ENCODE assay signal across 1 cellular context in the genomic region with DNA sequence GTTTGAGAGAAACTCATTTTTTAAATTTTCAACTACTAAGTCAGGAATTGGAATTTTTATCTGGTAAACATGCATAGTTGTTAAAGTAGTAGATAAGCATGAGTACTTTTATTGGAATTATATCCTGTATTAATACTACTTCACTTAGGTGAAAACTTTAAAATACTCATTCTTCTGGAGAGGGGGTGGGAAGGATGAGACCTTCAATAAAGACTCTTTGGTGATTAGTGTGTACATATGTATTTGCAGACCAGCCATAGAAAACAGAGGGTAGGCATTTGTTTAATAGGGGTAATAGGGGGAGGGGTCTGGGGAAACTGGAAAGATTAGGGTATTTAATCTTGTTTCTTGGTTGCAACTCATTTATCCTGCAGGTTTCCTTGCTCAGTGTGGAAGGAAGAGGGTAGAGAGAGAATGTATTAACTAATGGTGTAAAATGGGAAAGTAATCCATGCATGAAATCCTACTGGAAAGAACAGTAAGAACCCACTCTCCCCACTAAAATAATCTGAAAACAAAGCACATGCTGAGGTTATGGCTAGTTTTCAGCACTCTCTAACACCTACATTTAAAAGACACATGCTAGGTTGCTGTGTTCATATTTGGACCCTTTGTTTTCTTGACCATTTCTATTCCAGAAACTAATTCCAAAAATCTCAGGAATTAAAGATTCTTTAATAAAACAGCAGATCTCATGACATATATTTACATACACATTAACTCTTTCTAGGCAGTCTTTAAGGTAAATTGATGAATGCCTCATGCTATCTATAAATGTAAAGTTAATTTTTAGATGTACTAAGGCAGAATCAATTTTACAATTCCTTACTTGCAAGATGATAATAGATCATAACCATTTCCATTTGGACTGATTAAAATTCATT.
TF ChIP-seq lines count a peak whose summit lies in the region.

No MANE protein-coding gene starts in this region.

TF ChIP-seq in A549, 52 proteins besides CTCF, POLR2A, EP300 and RAD21 (continued from another document):
- TF ChIP-seq, protein P1, sequence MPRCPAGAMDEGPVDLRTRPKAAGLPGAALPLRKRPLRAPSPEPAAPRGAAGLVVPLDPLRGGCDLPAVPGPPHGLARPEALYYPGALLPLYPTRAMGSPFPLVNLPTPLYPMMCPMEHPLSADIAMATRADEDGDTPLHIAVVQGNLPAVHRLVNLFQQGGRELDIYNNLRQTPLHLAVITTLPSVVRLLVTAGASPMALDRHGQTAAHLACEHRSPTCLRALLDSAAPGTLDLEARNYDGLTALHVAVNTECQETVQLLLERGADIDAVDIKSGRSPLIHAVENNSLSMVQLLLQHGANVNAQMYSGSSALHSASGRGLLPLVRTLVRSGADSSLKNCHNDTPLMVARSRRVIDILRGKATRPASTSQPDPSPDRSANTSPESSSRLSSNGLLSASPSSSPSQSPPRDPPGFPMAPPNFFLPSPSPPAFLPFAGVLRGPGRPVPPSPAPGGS (IDR thresholded peaks at IDR 0.05) = no peak
- TF ChIP-seq ESRRA (IDR thresholded peaks at IDR 0.05; ENCODE audit: borderline replicate concordance, low read length) (no peak), GATA3 (IDR thresholded peaks at IDR 0.05; ENCODE audit: borderline replicate concordance) (no peak), TP53 (CRISPR knock-in tag; IDR thresholded peaks at IDR 0.05) (no peak), CHD2 (IDR thresholded peaks at IDR 0.05; ENCODE audit: low read length, partially characterized antibody) (no peak)
- TF ChIP-seq, protein P2, sequence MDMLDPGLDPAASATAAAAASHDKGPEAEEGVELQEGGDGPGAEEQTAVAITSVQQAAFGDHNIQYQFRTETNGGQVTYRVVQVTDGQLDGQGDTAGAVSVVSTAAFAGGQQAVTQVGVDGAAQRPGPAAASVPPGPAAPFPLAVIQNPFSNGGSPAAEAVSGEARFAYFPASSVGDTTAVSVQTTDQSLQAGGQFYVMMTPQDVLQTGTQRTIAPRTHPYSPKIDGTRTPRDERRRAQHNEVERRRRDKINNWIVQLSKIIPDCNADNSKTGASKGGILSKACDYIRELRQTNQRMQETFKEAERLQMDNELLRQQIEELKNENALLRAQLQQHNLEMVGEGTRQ (IDR thresholded peaks at IDR 0.05) = no peak
